1 cellular context compared by ENCODE assay signal in the genomic region with DNA sequence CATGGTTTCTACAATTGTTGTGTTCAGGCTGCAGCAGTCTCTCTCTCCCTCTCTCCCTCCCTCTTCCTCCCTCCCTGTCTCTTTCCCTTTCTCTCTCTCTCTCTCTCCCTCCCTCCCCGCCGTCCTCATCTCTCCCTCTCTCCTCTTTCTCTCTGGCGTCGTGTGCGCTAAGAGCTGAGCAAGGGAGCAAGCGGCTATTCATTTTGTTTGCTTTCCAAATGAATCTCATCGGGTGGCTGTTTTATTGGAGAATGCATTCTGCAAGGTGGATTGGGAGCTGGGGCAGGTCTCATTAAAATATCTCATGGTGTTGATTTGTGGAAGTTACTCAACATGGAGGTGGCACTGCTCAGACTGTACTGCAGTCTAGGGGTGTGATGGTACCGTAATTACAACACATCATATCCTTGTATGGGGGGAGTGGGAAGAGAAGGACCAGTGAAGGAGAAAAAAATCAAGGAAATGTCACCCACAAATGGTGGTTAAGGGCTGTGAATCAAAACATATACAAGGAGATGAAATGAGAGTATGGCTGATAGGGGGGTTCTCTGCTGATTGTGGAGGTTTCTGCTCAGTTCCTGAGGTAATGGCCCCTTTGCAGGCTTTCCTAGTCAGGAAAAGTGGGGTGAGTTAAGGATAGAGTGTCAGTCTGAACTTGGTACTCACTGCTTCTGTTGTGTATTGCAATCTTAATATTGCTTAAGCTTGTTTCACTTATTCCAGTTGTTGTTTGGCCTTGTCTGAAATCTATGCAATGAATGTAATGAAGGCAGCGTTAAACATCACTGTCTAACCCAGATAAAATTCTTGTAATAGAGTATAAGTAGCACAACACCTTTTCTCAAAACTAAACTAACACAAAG.
TF ChIP-seq lines count a peak whose summit lies in the region.

No MANE protein-coding gene starts in this region.

TF ChIP-seq in K562, 482 proteins besides CTCF, POLR2A, EP300 and RAD21:
- 0 out of 2 replicates have a peak, but pooled peaks have one; percentile 23 for TF ChIP-seq HDAC2 (IDR thresholded peaks at IDR 0.05)
- no peak for TF ChIP-seq RBM17 (IDR thresholded peaks at IDR 0.05; ENCODE audit: borderline replicate concordance, low read depth, low read length)
- no peak for TF ChIP-seq BMI1 (IDR thresholded peaks at IDR 0.05; ENCODE audit: low read length)
- TF ChIP-seq ZBTB49 (CRISPR knock-in tag; IDR thresholded peaks at IDR 0.05; ENCODE audit: borderline replicate concordance): no peak
- TF ChIP-seq CXXC5 (CRISPR knock-in tag; IDR thresholded peaks at IDR 0.05): 0 out of 2 replicates have a peak, but pooled peaks have one; percentile 11
- no peak for TF ChIP-seq MYC (IDR thresholded peaks at IDR 0.05; ENCODE audit: low read depth, low read length)
- TF ChIP-seq MYC (CRISPR knock-in tag; IDR thresholded peaks at IDR 0.05; ENCODE audit: borderline replicate concordance, low read depth): no peak
- no peak for TF ChIP-seq TARDBP (IDR thresholded peaks at IDR 0.05)
- TF ChIP-seq CEBPB (tag; IDR thresholded peaks at IDR 0.05): no peak
- TF ChIP-seq ZEB2 (IDR thresholded peaks at IDR 0.05): no peak
- peak; percentile 20; the same call in 1 of the 2 replicates for TF ChIP-seq VEZF1 (CRISPR knock-in tag; IDR thresholded peaks at IDR 0.05)
- no peak for TF ChIP-seq TAF9B (IDR thresholded peaks at IDR 0.05; ENCODE audit: partially characterized antibody)
- no peak for TF ChIP-seq FOXA3 (CRISPR knock-in tag; conservative IDR thresholded peaks at IDR 0.05 in 1 of 2, IDR thresholded peaks at IDR 0.05 in 1 of 2)
- no peak for TF ChIP-seq RBM39 (optimal IDR thresholded peaks at IDR 0.05; ENCODE audit: low read depth, low read length)
- peak; percentile 40; the same call in 1 of the 2 replicates for TF ChIP-seq OTX1 (CRISPR knock-in tag; IDR thresholded peaks at IDR 0.05)
- TF ChIP-seq, protein P1, sequence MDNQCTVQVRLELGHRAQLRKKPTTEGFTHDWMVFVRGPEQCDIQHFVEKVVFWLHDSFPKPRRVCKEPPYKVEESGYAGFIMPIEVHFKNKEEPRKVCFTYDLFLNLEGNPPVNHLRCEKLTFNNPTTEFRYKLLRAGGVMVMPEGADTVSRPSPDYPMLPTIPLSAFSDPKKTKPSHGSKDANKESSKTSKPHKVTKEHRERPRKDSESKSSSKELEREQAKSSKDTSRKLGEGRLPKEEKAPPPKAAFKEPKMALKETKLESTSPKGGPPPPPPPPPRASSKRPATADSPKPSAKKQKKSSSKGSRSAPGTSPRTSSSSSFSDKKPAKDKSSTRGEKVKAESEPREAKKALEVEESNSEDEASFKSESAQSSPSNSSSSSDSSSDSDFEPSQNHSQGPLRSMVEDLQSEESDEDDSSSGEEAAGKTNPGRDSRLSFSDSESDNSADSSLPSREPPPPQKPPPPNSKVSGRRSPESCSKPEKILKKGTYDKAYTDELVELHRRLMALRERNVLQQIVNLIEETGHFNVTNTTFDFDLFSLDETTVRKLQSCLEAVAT (IDR thresholded peaks at IDR 0.05): peak; percentile 52 to 56; a peak in 2 of 4 replicates
- TF ChIP-seq NKRF (IDR thresholded peaks at IDR 0.05; ENCODE audit: borderline replicate concordance): 0 out of 2 replicates have a peak, but pooled peaks have one; percentile 44
- TF ChIP-seq HMG20A (CRISPR knock-in tag; conservative IDR thresholded peaks at IDR 0.05): no peak
- TF ChIP-seq ZNF224 (CRISPR knock-in tag; IDR thresholded peaks at IDR 0.05): no peak
- TF ChIP-seq MTA1 (IDR thresholded peaks at IDR 0.05; ENCODE audit: borderline replicate concordance): peak; percentile 78
- TF ChIP-seq NCOA1 (IDR thresholded peaks at IDR 0.05; ENCODE audit: low read depth): no peak
- no peak for TF ChIP-seq NR3C1 (CRISPR knock-in tag; IDR thresholded peaks at IDR 0.05)
- TF ChIP-seq C11orf30 (IDR thresholded peaks at IDR 0.05; ENCODE audit: low read depth): no peak
- TF ChIP-seq BHLHE40 (IDR thresholded peaks at IDR 0.05; ENCODE audit: low read length): no peak
- 0 out of 4 replicates have a peak, but pooled peaks of 1 of the 2 experiments have one; percentile 37 for TF ChIP-seq FOXK2 (conservative IDR thresholded peaks at IDR 0.05 in 1 of 2, IDR thresholded peaks at IDR 0.05 in 1 of 2; ENCODE audit: low read depth in 2 of 2)
- TF ChIP-seq PHB (CRISPR knock-in tag; IDR thresholded peaks at IDR 0.05): no peak
- TF ChIP-seq ELF4 (CRISPR knock-in tag; IDR thresholded peaks at IDR 0.05): peak; percentile 61; the same call in 1 of the 2 replicates
- no peak for TF ChIP-seq HNRNPLL (IDR thresholded peaks at IDR 0.05; ENCODE audit: low read depth, low read length, poor library complexity, severe bottlenecking)
- TF ChIP-seq MYNN (IDR thresholded peaks at IDR 0.05): no peak
- no peak for TF ChIP-seq MYNN (CRISPR knock-in tag; IDR thresholded peaks at IDR 0.05)
- TF ChIP-seq TCFL5 (CRISPR knock-in tag; conservative IDR thresholded peaks at IDR 0.05): no peak
- TF ChIP-seq, protein P2, sequence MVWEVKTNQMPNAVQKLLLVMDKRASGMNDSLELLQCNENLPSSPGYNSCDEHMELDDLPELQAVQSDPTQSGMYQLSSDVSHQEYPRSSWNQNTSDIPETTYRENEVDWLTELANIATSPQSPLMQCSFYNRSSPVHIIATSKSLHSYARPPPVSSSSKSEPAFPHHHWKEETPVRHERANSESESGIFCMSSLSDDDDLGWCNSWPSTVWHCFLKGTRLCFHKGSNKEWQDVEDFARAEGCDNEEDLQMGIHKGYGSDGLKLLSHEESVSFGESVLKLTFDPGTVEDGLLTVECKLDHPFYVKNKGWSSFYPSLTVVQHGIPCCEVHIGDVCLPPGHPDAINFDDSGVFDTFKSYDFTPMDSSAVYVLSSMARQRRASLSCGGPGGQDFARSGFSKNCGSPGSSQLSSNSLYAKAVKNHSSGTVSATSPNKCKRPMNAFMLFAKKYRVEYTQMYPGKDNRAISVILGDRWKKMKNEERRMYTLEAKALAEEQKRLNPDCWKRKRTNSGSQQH (CRISPR knock-in tag; IDR thresholded peaks at IDR 0.05): no peak
- peak; percentile 43; the same call in 1 of the 2 replicates for TF ChIP-seq SMARCE1 (IDR thresholded peaks at IDR 0.05)
- TF ChIP-seq NR4A1 (CRISPR knock-in tag; IDR thresholded peaks at IDR 0.05): no peak
- TF ChIP-seq NR4A1 (tag; IDR thresholded peaks at IDR 0.05): peak; percentile 72; the same call in 1 of the 2 replicates
- 0 out of 2 replicates have a peak, but pooled peaks have one; percentile 35 for TF ChIP-seq ZNF395 (CRISPR knock-in tag; IDR thresholded peaks at IDR 0.05)
- no peak for TF ChIP-seq TAF7 (tag; IDR thresholded peaks at IDR 0.05)
- peak in 1 of 2 experiments; percentile 66; a peak in 1 of 4 replicates for TF ChIP-seq HDAC1 (IDR thresholded peaks at IDR 0.05)
- TF ChIP-seq, protein P3, sequence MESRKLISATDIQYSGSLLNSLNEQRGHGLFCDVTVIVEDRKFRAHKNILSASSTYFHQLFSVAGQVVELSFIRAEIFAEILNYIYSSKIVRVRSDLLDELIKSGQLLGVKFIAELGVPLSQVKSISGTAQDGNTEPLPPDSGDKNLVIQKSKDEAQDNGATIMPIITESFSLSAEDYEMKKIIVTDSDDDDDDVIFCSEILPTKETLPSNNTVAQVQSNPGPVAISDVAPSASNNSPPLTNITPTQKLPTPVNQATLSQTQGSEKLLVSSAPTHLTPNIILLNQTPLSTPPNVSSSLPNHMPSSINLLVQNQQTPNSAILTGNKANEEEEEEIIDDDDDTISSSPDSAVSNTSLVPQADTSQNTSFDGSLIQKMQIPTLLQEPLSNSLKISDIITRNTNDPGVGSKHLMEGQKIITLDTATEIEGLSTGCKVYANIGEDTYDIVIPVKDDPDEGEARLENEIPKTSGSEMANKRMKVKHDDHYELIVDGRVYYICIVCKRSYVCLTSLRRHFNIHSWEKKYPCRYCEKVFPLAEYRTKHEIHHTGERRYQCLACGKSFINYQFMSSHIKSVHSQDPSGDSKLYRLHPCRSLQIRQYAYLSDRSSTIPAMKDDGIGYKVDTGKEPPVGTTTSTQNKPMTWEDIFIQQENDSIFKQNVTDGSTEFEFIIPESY (CRISPR knock-in tag; IDR thresholded peaks at IDR 0.05): no peak
- TF ChIP-seq, protein P4, sequence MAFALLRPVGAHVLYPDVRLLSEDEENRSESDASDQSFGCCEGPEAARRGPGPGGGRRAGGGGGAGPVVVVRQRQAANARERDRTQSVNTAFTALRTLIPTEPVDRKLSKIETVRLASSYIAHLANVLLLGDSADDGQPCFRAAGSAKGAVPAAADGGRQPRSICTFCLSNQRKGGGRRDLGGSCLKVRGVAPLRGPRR (CRISPR knock-in tag; IDR thresholded peaks at IDR 0.05): no peak
- no peak for TF ChIP-seq POLR3A (IDR thresholded peaks at IDR 0.05; ENCODE audit: borderline replicate concordance, extremely low read depth, insufficient read depth, insufficient read length)
- 0 out of 2 replicates have a peak, but pooled peaks have one; percentile 56 for TF ChIP-seq NBN (IDR thresholded peaks at IDR 0.05; ENCODE audit: low read depth)
- TF ChIP-seq MAZ (CRISPR knock-in tag; conservative IDR thresholded peaks at IDR 0.05 in 1 of 2, IDR thresholded peaks at IDR 0.05 in 1 of 2): peak in 1 of 2 experiments; percentile 67; a peak in 3 of 4 replicates
- TF ChIP-seq ARID2 (IDR thresholded peaks at IDR 0.05): 0 out of 2 replicates have a peak, but pooled peaks have one; percentile 31
